In genomic region chr1:204359474-204360255, GRCh38 we compare ENCODE assay signal across 9 cellular contexts.
DNase-seq lines count a peak whose midpoint lies in the region; ATAC-seq and TF ChIP-seq lines count a peak whose summit lies in the region.
"Had no signal": no experiment of that assay in that cellular context is flagged by ENCODE, and none has a peak within 500 bp of the region (broad histone marks: within the 10 kb centered on the region; RNA-seq: fewer than 3 reads in every experiment).

A gene with protein sequence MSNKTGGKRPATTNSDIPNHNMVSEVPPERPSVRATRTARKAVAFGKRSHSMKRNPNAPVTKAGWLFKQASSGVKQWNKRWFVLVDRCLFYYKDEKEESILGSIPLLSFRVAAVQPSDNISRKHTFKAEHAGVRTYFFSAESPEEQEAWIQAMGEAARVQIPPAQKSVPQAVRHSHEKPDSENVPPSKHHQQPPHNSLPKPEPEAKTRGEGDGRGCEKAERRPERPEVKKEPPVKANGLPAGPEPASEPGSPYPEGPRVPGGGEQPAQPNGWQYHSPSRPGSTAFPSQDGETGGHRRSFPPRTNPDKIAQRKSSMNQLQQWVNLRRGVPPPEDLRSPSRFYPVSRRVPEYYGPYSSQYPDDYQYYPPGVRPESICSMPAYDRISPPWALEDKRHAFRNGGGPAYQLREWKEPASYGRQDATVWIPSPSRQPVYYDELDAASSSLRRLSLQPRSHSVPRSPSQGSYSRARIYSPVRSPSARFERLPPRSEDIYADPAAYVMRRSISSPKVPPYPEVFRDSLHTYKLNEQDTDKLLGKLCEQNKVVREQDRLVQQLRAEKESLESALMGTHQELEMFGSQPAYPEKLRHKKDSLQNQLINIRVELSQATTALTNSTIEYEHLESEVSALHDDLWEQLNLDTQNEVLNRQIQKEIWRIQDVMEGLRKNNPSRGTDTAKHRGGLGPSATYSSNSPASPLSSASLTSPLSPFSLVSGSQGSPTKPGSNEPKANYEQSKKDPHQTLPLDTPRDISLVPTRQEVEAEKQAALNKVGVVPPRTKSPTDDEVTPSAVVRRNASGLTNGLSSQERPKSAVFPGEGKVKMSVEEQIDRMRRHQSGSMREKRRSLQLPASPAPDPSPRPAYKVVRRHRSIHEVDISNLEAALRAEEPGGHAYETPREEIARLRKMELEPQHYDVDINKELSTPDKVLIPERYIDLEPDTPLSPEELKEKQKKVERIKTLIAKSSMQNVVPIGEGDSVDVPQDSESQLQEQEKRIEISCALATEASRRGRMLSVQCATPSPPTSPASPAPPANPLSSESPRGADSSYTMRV (minus strand): TSS chr1:204359929. CDS start chr1:204273727, 86,202 bp downstream.

- H3K36me3 ChIP-seq in iPS-15b (ENCODE audit: control insufficient read depth, insufficient read depth, low read length) = no peaks in the 10 kb centered on the region
- H3K36me3 ChIP-seq: adrenal gland had no signal

- H3K4me3 ChIP-seq in iPS-15b (ENCODE audit: low read depth, low read length) = peak within 1 kb of the TSS; percentile 41

- H3K27me3 ChIP-seq in iPS-15b (ENCODE audit: control insufficient read depth, insufficient read depth, low read length) = peaks cover 27% of the 10 kb centered on the region
- H3K27me3 ChIP-seq: adrenal gland had no signal

- H3K27ac ChIP-seq in substantia nigra (ENCODE audit: low read depth, low read length, poor library complexity, severe bottlenecking) = peak within 1 kb of the TSS; percentile 71

- peak; percentile 60 for DNase-seq in COLO668 (lab: John Stamatoyannopoulos, UW; ENCODE audit: unreplicated experiment)
- DNase-seq in NCI-H1417 (lab: John Stamatoyannopoulos, UW) = peak; percentile 75 to 97 (median 85)
- DNase-seq in astrocyte of the hippocampus (ENCODE audit: low read depth, low spot score) = peak; percentile 36
- DNase-seq in substantia nigra (lab: John Stamatoyannopoulos, UW) = peak in 45 of 49 donors; percentile 32 to 88 (median 68)
- DNase-seq in NOMO-1 treated with dmso at 0.1 percent for 144 hours (lab: John Stamatoyannopoulos, UW; ENCODE audit: unreplicated experiment) = no peak

- no peak for TF ChIP-seq POLR2A in GM18505 (IDR thresholded peaks at IDR 0.05; ENCODE audit: borderline replicate concordance, extremely low read depth, insufficient read depth, insufficient read length)

- H3K9ac ChIP-seq in iPS-15b (ENCODE audit: low read depth, low read length) = no peak within 1 kb of the TSS

- H3K9me3 ChIP-seq in iPS-15b (ENCODE audit: control insufficient read depth, insufficient read depth, low read length) = no peaks in the 10 kb centered on the region
- H3K9me3 ChIP-seq: adrenal gland had no signal

- no peak for ATAC-seq in GM18505 (IDR thresholded peaks at IDR 0.05; ENCODE audit: unreplicated experiment)
- ATAC-seq in HG02571 (IDR thresholded peaks at IDR 0.05; ENCODE audit: unreplicated experiment) = no peak

- peaks cover 9% of the 10 kb centered on the region for H3K4me1 ChIP-seq in iPS-15b (ENCODE audit: control insufficient read depth, insufficient read depth, low read length)
